10 cellular contexts compared by ENCODE assay signal in the genomic region with DNA sequence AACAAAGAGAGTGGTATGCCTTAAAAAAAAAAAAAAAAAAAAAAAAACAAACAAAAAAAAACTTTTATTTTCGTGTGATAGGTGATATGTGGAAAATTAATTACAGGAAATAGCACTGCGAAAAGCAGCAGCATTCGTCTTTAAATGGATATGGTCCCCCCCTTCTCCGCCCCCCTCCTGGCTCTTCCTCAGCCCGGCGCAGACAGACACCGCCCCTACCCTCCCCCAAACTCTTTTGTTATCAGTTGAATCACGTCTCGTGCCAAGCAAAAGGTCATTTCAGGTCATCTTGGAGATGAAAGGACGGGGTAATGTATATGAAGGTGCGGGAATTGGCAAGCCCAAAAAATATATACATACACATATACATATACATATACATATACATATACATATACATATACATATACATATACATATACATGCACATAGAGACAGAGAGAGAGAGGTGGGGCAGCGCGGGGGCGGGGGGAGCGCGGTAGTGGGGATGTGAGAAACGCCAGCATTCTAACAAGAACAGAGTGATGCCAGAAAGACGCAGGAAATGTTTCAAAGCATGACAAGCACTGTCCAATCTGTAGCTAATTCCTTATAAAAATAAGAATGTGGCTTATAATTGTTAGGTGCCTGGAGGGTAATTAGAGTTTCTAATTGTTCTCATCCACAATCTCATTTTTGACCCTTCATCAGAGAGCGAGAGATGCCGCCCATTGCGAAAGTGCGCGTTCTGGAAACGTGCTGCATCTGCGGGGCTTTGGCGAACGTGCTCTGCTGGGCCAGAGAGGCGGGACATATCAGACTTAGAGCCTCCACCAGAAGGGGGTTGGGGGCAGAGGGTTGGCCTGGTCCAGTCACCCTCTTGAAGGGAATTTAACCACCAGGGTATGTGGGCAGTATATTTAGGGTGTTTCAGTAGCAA.
A peak's percentile ranks its signal among the peaks of the same experiment; 100 is the strongest.
DNase-seq lines count a peak whose midpoint lies in the region; ATAC-seq and TF ChIP-seq lines count a peak whose summit lies in the region.
"Had no signal": no experiment of that assay in that cellular context is flagged by ENCODE, and none has a peak within 500 bp of the region (broad histone marks: within the 10 kb centered on the region; RNA-seq: fewer than 3 reads in every experiment).

No MANE protein-coding gene starts in this region.

- no peak overlapping the region for H3K9ac ChIP-seq in neural progenitor cell

- no peak for TF ChIP-seq CTCF in fibroblast of the aortic adventitia (IDR thresholded peaks at IDR 0.05; ENCODE audit: insufficient read depth, low read length)
- no peak for TF ChIP-seq CTCF in neural progenitor cell (IDR thresholded peaks at IDR 0.05)
- no peak for TF ChIP-seq CTCF in GM10248 (IDR thresholded peaks at IDR 0.05; ENCODE audit: control extremely low read depth, extremely low read depth, low read depth, missing control alignments)

- peaks cover 21% of the 10 kb centered on the region for H3K27me3 ChIP-seq in neural progenitor cell

- H3K36me3 ChIP-seq in neural progenitor cell = no peaks in the 10 kb centered on the region

- H3K27ac ChIP-seq in neural progenitor cell = no peak overlapping the region

- H3K4me2 ChIP-seq in neural progenitor cell = peak overlapping the region; percentile 82

- peaks cover 18% of the 10 kb centered on the region for H3F3A ChIP-seq in neural progenitor cell (ENCODE audit: low read depth)

- H4K20me1 ChIP-seq in neural progenitor cell (ENCODE audit: low read depth) = no peaks in the 10 kb centered on the region

- CTCF ChIA-PET in GM10248 (lab: Yijun Ruan, JAX) = interaction anchor here (1.5 kb wide), 1 partner anchor 10 kb away, joined by 3 read pairs; no protein-coding TSS in a partner anchor

- H3K4me3 ChIP-seq in fibroblast of the aortic adventitia (ENCODE audit: low read depth, low read length) (peak overlapping the region; percentile 49), neural progenitor cell (peak overlapping the region; percentile 48)

- no peaks in the 10 kb centered on the region for H3K27me3 Mint-ChIP-seq in neural progenitor cell (ENCODE audit: insufficient read depth, low read depth)

- no peak overlapping the region for H3K27ac Mint-ChIP-seq in neural progenitor cell

- H3K4me3 Mint-ChIP-seq in neural progenitor cell = no peak overlapping the region

- no peaks in the 10 kb centered on the region for H3K36me3 Mint-ChIP-seq in neural progenitor cell

- POLR2A ChIA-PET in GM10248 (lab: Yijun Ruan, JAX) = no interaction called here

- H3K9me3 Mint-ChIP-seq in neural progenitor cell = no peaks in the 10 kb centered on the region

- H2AFZ ChIP-seq in neural progenitor cell (replicated peaks) = peak overlapping the region; percentile 86

- no peak for ATAC-seq in HG03159 (IDR thresholded peaks at IDR 0.05; ENCODE audit: unreplicated experiment)
- no peak for ATAC-seq in GM21367 (IDR thresholded peaks at IDR 0.05; ENCODE audit: unreplicated experiment)

- DNase-seq in AG08396 (ENCODE audit: low spot score) = peak; percentile 31
- DNase-seq in NOMO-1 (lab: John Stamatoyannopoulos, UW; ENCODE audit: unreplicated experiment in 2 of 2) = peak; percentile 13 to 16
- DNase-seq in fibroblast of the aortic adventitia (ENCODE audit: low read depth) = peak; percentile 27
- peak; percentile 77 for DNase-seq in neural progenitor cell (ENCODE audit: low spot score)
- no peak for DNase-seq in effector CD8-positive, alpha-beta T cell (lab: John Stamatoyannopoulos, UW)
- DNase-seq in GM10248 (ENCODE audit: extremely low spot score) = no peak
- DNase-seq: activated naive CD4-positive, alpha-beta T cell treated with Interleukin-2 at 50 U/mL for 16 hours; DND-41 had no signal

- no peaks in the 10 kb centered on the region for H3K79me2 ChIP-seq in neural progenitor cell (ENCODE audit: low read depth)

- peaks cover 18% of the 10 kb centered on the region for H3K4me1 ChIP-seq in neural progenitor cell

- no peaks in the 10 kb centered on the region for H3K9me3 ChIP-seq in neural progenitor cell (ENCODE audit: low read depth)

- peaks cover 15% of the 10 kb centered on the region for H3K4me1 Mint-ChIP-seq in neural progenitor cell

Comparison
In these comparisons a context has a peak if more than half of its experiments do, and no peak if none do; other contexts are left out.
1. DNase-seq: peak in AG08396 (single experiment), NOMO-1 (2 of 2), fibroblast of the aortic adventitia (single experiment) and neural progenitor cell (single experiment); none in effector CD8-positive, alpha-beta T cell (single experiment) and GM10248 (single experiment).